Comparison of ENCODE assay signal across 1 cellular context in genomic region chr2:47357475-47357874, GRCh38.
TF ChIP-seq lines count a peak whose summit lies in the region.

No MANE protein-coding gene starts in this region.

TF ChIP-seq in K562, 482 proteins besides CTCF, POLR2A, EP300 and RAD21 (continued from another document):
- TF ChIP-seq NFATC3 (IDR thresholded peaks at IDR 0.05) (no peak), ZNF717 (CRISPR knock-in tag; IDR thresholded peaks at IDR 0.05) (no peak), ZNF398 (CRISPR knock-in tag; IDR thresholded peaks at IDR 0.05) (no peak), SMARCA4 (IDR thresholded peaks at IDR 0.05) (peak; percentile 31; the same call in 1 of the 2 replicates), ZNF174 (CRISPR knock-in tag; IDR thresholded peaks at IDR 0.05) (no peak), KDM1A (IDR thresholded peaks at IDR 0.05) (0 out of 4 replicates have a peak, but pooled peaks of 1 of the 2 experiments have one; percentile 20), MTF1 (CRISPR knock-in tag; IDR thresholded peaks at IDR 0.05; ENCODE audit: borderline replicate concordance) (no peak), CTBP1 (IDR thresholded peaks at IDR 0.05; ENCODE audit: borderline replicate concordance) (0 out of 2 replicates have a peak, but pooled peaks have one; percentile 18), RBM25 (IDR thresholded peaks at IDR 0.05; ENCODE audit: low read depth, low read length, severe bottlenecking) (no peak), FOSL1 (tag; conservative IDR thresholded peaks at IDR 0.05) (no peak; the same call in 1 of the 2 replicates), SP2 (IDR thresholded peaks at IDR 0.05; ENCODE audit: extremely low read depth, low read depth, low read length, poor library complexity, severe bottlenecking) (no peak), BRF2 (IDR thresholded peaks at IDR 0.05; ENCODE audit: borderline replicate concordance, insufficient read depth, insufficient read length) (no peak), KHSRP (IDR thresholded peaks at IDR 0.05) (no peak), ZNF57 (CRISPR knock-in tag; IDR thresholded peaks at IDR 0.05) (no peak), ZNF695 (CRISPR knock-in tag; IDR thresholded peaks at IDR 0.05) (no peak)
